20 cellular contexts compared by ENCODE assay signal in the genomic region with DNA sequence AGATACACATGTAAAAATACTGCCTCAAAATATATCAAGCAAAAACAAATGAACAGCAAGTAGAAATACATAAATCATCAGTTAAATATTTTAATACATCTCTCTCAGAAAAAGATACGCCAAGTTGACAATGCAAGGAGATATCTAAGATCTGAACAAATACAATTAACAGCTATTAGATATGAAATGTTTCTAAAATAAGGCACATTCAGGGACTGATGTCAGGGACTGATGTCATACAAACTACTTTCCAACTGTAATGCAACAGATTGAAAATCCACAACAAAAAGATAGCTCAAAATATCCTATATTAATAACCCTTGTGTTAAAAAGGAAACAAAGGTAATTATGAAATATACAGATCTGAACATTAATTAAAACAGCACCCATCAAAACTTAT.
"Had no signal": no experiment of that assay in that cellular context is flagged by ENCODE, and none has a peak within 500 bp of the region (broad histone marks: within the 10 kb centered on the region; RNA-seq: fewer than 3 reads in every experiment).

No MANE protein-coding gene starts in this region.

- DNase-seq: activated CD4-positive, alpha-beta T cell treated with anti-CD3 and anti-CD28 coated beads, Interleukin-2, amount 10 ng/mL, durations not matched to agents 24 days and 14 days; activated CD8-positive, alpha-beta memory T cell treated with anti-CD3 and anti-CD28 coated beads for 24 hours; foreskin melanocyte; kidney; midbrain; stimulated activated CD4-positive, alpha-beta T cell treated with anti-CD3 and anti-CD28 coated beads, Interleukin-12 subunit alpha, Interleukin-12 subunit beta, amount 100 ng/mL, for 4 hours; stimulated activated CD4-positive, alpha-beta T cell treated with anti-CD3 and anti-CD28 coated beads, Interleukin-1b, Interleukin-23, amount 100 ng/mL, for 48 hours; stomach; T-helper 1 cell; T1000 had no signal

- H3K36me3 ChIP-seq: ascending aorta, prostate gland, right atrium auricular region, stomach had no signal

- ATAC-seq: left lobe of liver had no signal

- H3K27me3 ChIP-seq: ascending aorta, right atrium auricular region, stomach had no signal

- H3K9me3 Mint-ChIP-seq: activated T-helper 1 cell treated with anti-CD3 and anti-CD28 coated beads, Interleukin-12 subunit alpha, Interleukin-12 subunit beta, Interleukin-2, Interleukin-4 antibody, amounts not matched to agents 30 ng/mL and 10 ng/mL and 1 ng/mL, durations not matched to agents 14 hours and 24 hours and 36 hours; type B pancreatic cell had no signal

- H3K27ac Mint-ChIP-seq: activated CD4-positive, alpha-beta T cell treated with anti-CD3 and anti-CD28 coated beads, Interleukin-2, amount 10 ng/mL, durations not matched to agents 24 days and 14 days; activated T-helper 1 cell treated with anti-CD3 and anti-CD28 coated beads, Interleukin-12 subunit alpha, Interleukin-12 subunit beta, Interleukin-2, Interleukin-4 antibody, amounts not matched to agents 30 ng/mL and 10 ng/mL and 1 ng/mL, durations not matched to agents 14 hours and 24 hours and 36 hours had no signal

- H3K9me3 ChIP-seq: ascending aorta, prostate gland, right atrium auricular region, stomach had no signal

- H3K4me3 ChIP-seq: ascending aorta, coronary artery, prostate gland, right atrium auricular region, SK-N-MC, stomach had no signal

- FAIRE-seq: endometrium, kidney had no signal

- H3K27me3 Mint-ChIP-seq: activated CD4-positive, alpha-beta T cell treated with anti-CD3 and anti-CD28 coated beads, Interleukin-2, amount 10 ng/mL, durations not matched to agents 24 days and 14 days; type B pancreatic cell had no signal

- H3K4me3 Mint-ChIP-seq: activated CD4-positive, alpha-beta T cell treated with anti-CD3 and anti-CD28 coated beads, Interleukin-2, amount 10 ng/mL, durations not matched to agents 24 days and 14 days; activated T-helper 1 cell treated with anti-CD3 and anti-CD28 coated beads, Interleukin-12 subunit alpha, Interleukin-12 subunit beta, Interleukin-2, Interleukin-4 antibody, amounts not matched to agents 30 ng/mL and 10 ng/mL and 1 ng/mL, durations not matched to agents 14 hours and 24 hours and 36 hours; neural crest cell; type B pancreatic cell had no signal

- H3K4me1 ChIP-seq: ascending aorta, prostate gland, right atrium auricular region had no signal

- H3K27ac ChIP-seq: ascending aorta, coronary artery, prostate gland, right atrium auricular region, SK-N-MC, stomach had no signal
